8 cellular contexts compared by ENCODE assay signal in the genomic region with DNA sequence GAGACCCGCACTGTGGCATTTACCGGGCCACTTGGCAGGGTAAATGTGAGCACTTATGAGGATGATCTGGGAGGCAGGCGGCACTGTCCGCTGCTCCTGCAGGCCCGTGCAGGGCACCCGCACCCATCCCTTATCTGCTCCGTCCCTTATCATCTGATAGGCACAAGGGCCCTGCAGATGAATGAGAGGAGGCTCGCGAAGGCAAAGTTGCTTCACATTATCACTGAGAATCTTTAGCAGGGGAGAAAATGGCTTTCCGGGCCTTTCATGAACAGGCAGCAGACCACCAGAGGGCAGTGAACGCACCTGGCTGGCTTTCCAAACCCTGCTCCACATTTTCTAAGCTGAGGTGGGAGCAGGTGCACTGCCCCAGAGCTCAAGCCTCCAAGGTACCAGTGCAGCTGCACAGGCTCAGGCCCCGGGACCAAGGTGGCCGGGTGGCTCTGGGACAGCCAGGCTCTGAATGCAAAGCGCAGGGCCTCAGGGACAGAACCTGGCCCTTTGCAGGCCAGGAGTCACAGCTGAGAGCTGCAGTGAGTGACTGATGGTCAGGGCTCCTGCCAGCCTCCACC.
A peak's percentile ranks its signal among the peaks of the same experiment; 100 is the strongest.
DNase-seq lines count a peak whose midpoint lies in the region; ATAC-seq and TF ChIP-seq lines count a peak whose summit lies in the region.

No MANE protein-coding gene starts in this region.

- H3K9me3 ChIP-seq in prostate gland (no peaks in the 10 kb centered on the region), upper lobe of left lung (no peaks in the 10 kb centered on the region)

- H3K36me3 ChIP-seq in prostate gland (no peaks in the 10 kb centered on the region), upper lobe of left lung (no peaks in the 10 kb centered on the region)

- H3K4me1 ChIP-seq in prostate gland (replicated peaks) (no peaks in the 10 kb centered on the region), upper lobe of left lung (no peaks in the 10 kb centered on the region)

- 35% methylated on average over 11 of the region's 14 CpGs for WGBS in prostate gland
- 66 to 68% methylated on average over 11 to 14 of the region's 14 CpGs for WGBS in upper lobe of left lung, 2 donors

- peak; percentile 38; the same call in 1 of the 2 replicates for TF ChIP-seq CTCF in GM12875 (IDR thresholded peaks at IDR 0.05; ENCODE audit: borderline replicate concordance, insufficient read depth, low read depth, low read length)
- peak in 3 of 4 experiments; percentile 61 to 69 (median 63) for TF ChIP-seq CTCF in prostate gland (IDR thresholded peaks at IDR 0.05)
- peak in 2 of 6 experiments; percentile 19 to 32 for TF ChIP-seq CTCF in upper lobe of left lung (IDR thresholded peaks at IDR 0.05)

- TF ChIP-seq EP300 in upper lobe of left lung (IDR thresholded peaks at IDR 0.05): no peak

- no peak for ATAC-seq in upper lobe of left lung (ENCODE audit: low FRiP score in 2 of 2)
- ATAC-seq in HG03457 (IDR thresholded peaks at IDR 0.05; ENCODE audit: unreplicated experiment): no peak
- no peak for ATAC-seq in HG03432 (IDR thresholded peaks at IDR 0.05; ENCODE audit: unreplicated experiment)

- H3K4me3 ChIP-seq in GM12875 (ENCODE audit: low read depth, low read length) (no peak overlapping the region), prostate gland (no peak overlapping the region), upper lobe of left lung (no peak overlapping the region)

- H3K27me3 ChIP-seq in prostate gland (replicated peaks; ENCODE audit: insufficient read depth) (no peaks in the 10 kb centered on the region), upper lobe of left lung (no peaks in the 10 kb centered on the region)

- H3K27ac ChIP-seq in prostate gland (no peak overlapping the region), upper lobe of left lung (no peak overlapping the region)

- TF ChIP-seq POLR2A in prostate gland (IDR thresholded peaks at IDR 0.05) (no peak), upper lobe of left lung (IDR thresholded peaks at IDR 0.05) (no peak)

- intact Hi-C loops in prostate gland (cut with DNase I): no loop called here

- DNase-seq in A172 (ENCODE audit: low spot score) (peak; percentile 45), NCI-H345 treated with DMSO at 0.1 percent for 48 hours (lab: John Stamatoyannopoulos, UW; ENCODE audit: unreplicated experiment) (peak; percentile 73), dermis microvascular lymphatic vessel endothelial cell (ENCODE audit: low read depth in 2 of 2) (peak; percentile 10 to 18), prostate gland (ENCODE audit: low spot score) (peak; percentile 40), upper lobe of left lung (no peak)

Comparison
In these comparisons a context has a peak if more than half of its experiments do, and no peak if none do; other contexts are left out.
1. DNase-seq: peak in A172 (single experiment), NCI-H345 treated with DMSO at 0.1 percent for 48 hours (single experiment), dermis microvascular lymphatic vessel endothelial cell (2 of 2) and prostate gland (single experiment); none in upper lobe of left lung (0 of 2).